26 cellular contexts compared by ENCODE assay signal in the genomic region with DNA sequence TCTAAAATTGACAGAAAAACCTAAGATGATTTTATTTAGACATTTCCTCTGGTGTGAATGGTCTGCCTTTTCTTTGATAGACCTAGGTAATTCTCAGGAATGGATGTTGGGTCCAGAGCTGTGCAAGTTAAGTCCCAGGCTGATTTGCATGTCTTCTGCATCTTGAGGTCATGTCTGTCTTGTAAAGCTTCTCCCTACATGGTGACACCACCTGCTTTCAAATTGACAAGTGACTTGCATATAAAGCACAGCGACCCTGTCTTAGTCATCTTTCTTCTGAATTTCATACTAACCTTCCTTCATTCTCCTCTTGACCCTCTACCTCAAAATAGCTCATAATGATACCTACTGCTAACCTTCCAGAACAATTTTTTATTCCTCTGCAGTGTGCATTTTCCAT.
DNase-seq lines count a peak whose midpoint lies in the region; ATAC-seq and TF ChIP-seq lines count a peak whose summit lies in the region.
"Had no signal": no experiment of that assay in that cellular context is flagged by ENCODE, and none has a peak within 500 bp of the region (broad histone marks: within the 10 kb centered on the region; RNA-seq: fewer than 3 reads in every experiment).

No MANE protein-coding gene starts in this region.

- peaks cover 55 to 61% of the 10 kb centered on the region in 2 donors for H3K4me1 Mint-ChIP-seq in effector memory CD8-positive, alpha-beta T cell (ENCODE audit: low read depth in 2 of 2)
- H3K4me1 Mint-ChIP-seq: nephron progenitor cell had no signal

- TF ChIP-seq CTCF in brain microvascular endothelial cell (IDR thresholded peaks at IDR 0.05; ENCODE audit: low read depth, low read length, missing control alignments) = no peak

- peak; percentile 40 for ATAC-seq in HG02981 (IDR thresholded peaks at IDR 0.05; ENCODE audit: unreplicated experiment)
- ATAC-seq in effector memory CD8-positive, alpha-beta T cell (replicated peaks) = no peak
- no peak for ATAC-seq in HG02588 (IDR thresholded peaks at IDR 0.05; ENCODE audit: unreplicated experiment)
- ATAC-seq: heart left ventricle, lower lobe of right lung, upper lobe of right lung had no signal

- H3K27me3 ChIP-seq in brain microvascular endothelial cell (replicated peaks) = no peaks in the 10 kb centered on the region
- H3K27me3 ChIP-seq: breast epithelium, heart left ventricle, ovary, SJSA1, upper lobe of right lung had no signal

- no peak overlapping the region for H3K4me3 Mint-ChIP-seq in effector memory CD8-positive, alpha-beta T cell
- H3K4me3 Mint-ChIP-seq: nephron progenitor cell had no signal

- H3K27ac ChIP-seq in brain microvascular endothelial cell = no peak overlapping the region
- H3K27ac ChIP-seq: breast epithelium, C4-2B, GM23248, heart left ventricle, lower lobe of right lung, ovary, SJSA1, upper lobe of right lung had no signal

- H3K36me3 ChIP-seq in brain microvascular endothelial cell (replicated peaks) = peaks cover 3% of the 10 kb centered on the region
- H3K36me3 ChIP-seq: breast epithelium, ovary had no signal

- no peak overlapping the region for H3K4me3 ChIP-seq in brain microvascular endothelial cell (ENCODE audit: low read depth, low read length)
- H3K4me3 ChIP-seq: breast epithelium, GM23248, heart left ventricle, lower lobe of right lung, ovary, SJSA1, upper lobe of right lung had no signal

- no peaks in the 10 kb centered on the region for H3K27me3 Mint-ChIP-seq in effector memory CD8-positive, alpha-beta T cell

- peak; percentile 8 for DNase-seq in stimulated activated CD4-positive, alpha-beta T cell treated with anti-CD3 and anti-CD28 coated beads, Interleukin-4, amount 100 ng/mL, for 24 hours
- no peak for DNase-seq in stimulated activated CD4-positive, alpha-beta T cell treated with anti-CD3 and anti-CD28 coated beads, Interleukin-4, amount 100 ng/mL, for 1 hour
- DNase-seq in effector memory CD8-positive, alpha-beta T cell = no peak
- DNase-seq in DMS153 treated with DMSO at 0.1 percent for 48 hours (lab: John Stamatoyannopoulos, UW; ENCODE audit: unreplicated experiment) (no peak), brain microvascular endothelial cell (no peak)
- DNase-seq: activated CD4-positive, CD25-positive, alpha-beta regulatory T cell treated with anti-CD3 and anti-CD28 coated beads, Interleukin-2, amount 50 U/mL, for 72 hours; activated naive CD4-positive, alpha-beta T cell; amygdala; GM23248; heart left ventricle; IMR-90; kidney glomerular epithelial cell; lower lobe of right lung; NCI-H146; NCI-H446 treated with DMSO at 0.1 percent for 48 hours; NCI-H82; nephron progenitor cell; ovary; RPMI8226; small intestine; upper lobe of right lung had no signal

- H3K36me3 Mint-ChIP-seq in effector memory CD8-positive, alpha-beta T cell (ENCODE audit: insufficient read depth) = peaks cover 23% of the 10 kb centered on the region

- peak overlapping the region; percentile 8 to 28 for H3K27ac Mint-ChIP-seq in effector memory CD8-positive, alpha-beta T cell
- H3K27ac Mint-ChIP-seq: nephron progenitor cell had no signal

- H3K9me3 Mint-ChIP-seq in effector memory CD8-positive, alpha-beta T cell = no peaks in the 10 kb centered on the region

- in situ Hi-C loops in brain microvascular endothelial cell (cut with HindIII; ENCODE audit: low pct_ligation_motif_present, low sequenced_read_pairs) = no loop called here
